Comparison of ENCODE assay signal across 8 cellular contexts in the genomic region with DNA sequence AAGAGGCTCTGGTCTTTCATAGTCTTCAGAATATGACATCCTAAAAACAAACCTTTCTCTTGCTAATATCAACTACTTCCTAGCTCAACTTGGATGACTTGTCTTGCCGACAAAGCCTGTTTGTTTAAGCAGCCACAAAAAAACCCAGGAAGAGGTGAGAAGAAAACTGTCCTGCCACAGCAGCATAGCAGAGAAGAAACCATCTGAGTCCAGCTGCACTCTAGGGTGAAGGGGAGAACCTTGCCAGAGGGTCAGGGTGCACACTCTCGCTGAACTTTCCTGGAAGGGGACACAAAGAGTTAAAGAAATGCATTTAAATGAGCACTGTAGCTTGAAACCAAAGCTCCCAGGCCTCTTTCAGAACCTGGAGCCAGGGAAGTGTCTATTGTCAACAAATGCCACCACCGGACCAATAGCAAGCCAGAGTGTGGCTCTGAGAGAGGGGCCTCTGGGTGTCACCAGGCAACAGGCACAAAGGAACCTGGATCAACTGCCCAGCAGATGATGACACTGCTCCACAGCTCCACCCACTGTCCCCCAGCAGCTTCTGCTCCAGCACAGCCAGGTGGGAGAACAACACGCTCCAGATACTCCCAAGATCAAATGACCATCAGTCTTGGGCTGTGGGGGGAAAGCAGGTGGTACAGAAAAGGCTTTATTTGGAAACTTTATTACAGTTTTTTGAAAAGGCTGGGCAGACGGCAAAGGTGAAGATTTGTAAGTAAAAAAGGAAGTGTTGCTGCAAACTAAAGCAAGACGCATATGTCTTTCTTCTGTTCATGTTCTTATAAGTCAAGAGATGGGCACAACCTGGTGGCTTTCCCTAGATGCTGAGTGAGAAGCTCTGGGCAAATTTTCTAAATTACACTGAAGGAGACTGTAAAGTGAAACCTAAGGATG.
DNase-seq lines count a peak whose midpoint lies in the region; ATAC-seq and TF ChIP-seq lines count a peak whose summit lies in the region.

No MANE protein-coding gene starts in this region.

- TF ChIP-seq CTCF in brain (conservative IDR thresholded peaks at IDR 0.05) (no peak), retinal pigment epithelial cell (conservative IDR thresholded peaks at IDR 0.05; ENCODE audit: low read depth, low read length) (peak; percentile 31)

- H3K27ac Mint-ChIP-seq in brain, result peak overlapping the region; percentile 75 to 92 (median 88)
- no peak overlapping the region for H3K27ac Mint-ChIP-seq in activated naive CD8-positive, alpha-beta T cell treated with anti-CD3 and anti-CD28 coated beads, Interleukin-2, amount 50 U/mL, for 24 hours

- peak overlapping the region in 3 of 5 experiments; percentile 10 to 37 (median 31) for H3K4me3 Mint-ChIP-seq in brain
- no peak overlapping the region for H3K4me3 Mint-ChIP-seq in activated naive CD8-positive, alpha-beta T cell treated with anti-CD3 and anti-CD28 coated beads, Interleukin-2, amount 50 U/mL, for 24 hours

- peaks cover 0 to 6% (median 2%) of the 10 kb centered on the region in 5 experiments for H3K9me3 Mint-ChIP-seq in brain
- no peaks in the 10 kb centered on the region for H3K9me3 Mint-ChIP-seq in activated naive CD8-positive, alpha-beta T cell treated with anti-CD3 and anti-CD28 coated beads, Interleukin-2, amount 50 U/mL, for 24 hours

- H3K4me1 Mint-ChIP-seq in brain, result peaks cover 65% of the 10 kb centered on the region
- H3K4me1 Mint-ChIP-seq in activated naive CD8-positive, alpha-beta T cell treated with anti-CD3 and anti-CD28 coated beads, Interleukin-2, amount 50 U/mL, for 24 hours, result no peaks in the 10 kb centered on the region

- ATAC-seq in HG02678 (IDR thresholded peaks at IDR 0.05; ENCODE audit: unreplicated experiment), result no peak
- no peak for ATAC-seq in activated naive CD8-positive, alpha-beta T cell treated with anti-CD3 and anti-CD28 coated beads, Interleukin-2, amount 50 U/mL, for 24 hours

- no peak overlapping the region for H3K4me3 ChIP-seq in retinal pigment epithelial cell (ENCODE audit: low read length)

- H3K27me3 Mint-ChIP-seq in brain, result no peaks in the 10 kb centered on the region
- H3K27me3 Mint-ChIP-seq in activated naive CD8-positive, alpha-beta T cell treated with anti-CD3 and anti-CD28 coated beads, Interleukin-2, amount 50 U/mL, for 24 hours, result peaks cover 9% of the 10 kb centered on the region

- DNase-seq in NCI-H1694 treated with DMSO at 0.1 percent for 48 hours (lab: John Stamatoyannopoulos, UW) (peak; percentile 1), NCI-H1694 (lab: John Stamatoyannopoulos, UW) (no peak), NCI-H187 (lab: John Stamatoyannopoulos, UW) (peak; percentile 74 to 76), retinal pigment epithelial cell (ENCODE audit: low read depth) (no peak), A172 (ENCODE audit: low spot score) (no peak)
- no peak for DNase-seq in activated naive CD8-positive, alpha-beta T cell treated with anti-CD3 and anti-CD28 coated beads, Interleukin-2, amount 50 U/mL, for 24 hours

- no peaks in the 10 kb centered on the region for H3K36me3 Mint-ChIP-seq in brain
- no peaks in the 10 kb centered on the region for H3K36me3 Mint-ChIP-seq in activated naive CD8-positive, alpha-beta T cell treated with anti-CD3 and anti-CD28 coated beads, Interleukin-2, amount 50 U/mL, for 24 hours (ENCODE audit: low read depth)

Comparison
In these comparisons a context has a peak if more than half of its experiments do, and no peak if none do; other contexts are left out.
1. DNase-seq: peak in NCI-H1694 treated with DMSO at 0.1 percent for 48 hours (single experiment) and NCI-H187 (2 of 2); none in NCI-H1694 (single experiment), retinal pigment epithelial cell (single experiment), A172 (single experiment) and activated naive CD8-positive, alpha-beta T cell treated with anti-CD3 and anti-CD28 coated beads, Interleukin-2, amount 50 U/mL, for 24 hours (single experiment).